ENCODE assay signal across 8 cellular contexts in genomic region chrX:1481636-1482529, GRCh38. TPM values are rescaled to one million over a fixed set of nuclear protein-coding genes. Genes with fewer than 3 reads are reported as not detected.
A peak's percentile ranks its signal among the peaks of the same experiment; 100 is the strongest.
DNase-seq lines count a peak whose midpoint lies in the region; ATAC-seq and TF ChIP-seq lines count a peak whose summit lies in the region.

No MANE protein-coding gene starts in this region.

- H3K9me3 Mint-ChIP-seq in stimulated activated naive CD8-positive, alpha-beta T cell treated with anti-CD3 and anti-CD28 coated beads, Interleukin-15, amount 100 ng/mL, for 72 hours, result peaks cover 13 to 26% of the 10 kb centered on the region in 2 donors

- peak; percentile 48 for ATAC-seq in GM19351 (IDR thresholded peaks at IDR 0.05; ENCODE audit: unreplicated experiment)
- peak; percentile 58 for ATAC-seq in HG03521 (IDR thresholded peaks at IDR 0.05; ENCODE audit: unreplicated experiment)
- peak; percentile 89 for ATAC-seq in stimulated activated naive CD8-positive, alpha-beta T cell treated with anti-CD3 and anti-CD28 coated beads, Interleukin-15, amount 100 ng/mL, for 72 hours

- DNase-seq in AG04450 (ENCODE audit: low read depth, low spot score) (peak; percentile 33), epidermal melanocyte (ENCODE audit: insufficient read length, low spot score) (peak; percentile 43), myocyte (ENCODE audit: low read depth) (peak; percentile 69), OCI-M1 (lab: John Stamatoyannopoulos, UW) (no peak)
- DNase-seq in activated CD4-positive, alpha-beta T cell treated with anti-CD3 and anti-CD28 coated beads, Interleukin-2, amount 50 U/mL, for 48 hours, result peak; percentile 78 to 82
- DNase-seq in stimulated activated naive CD8-positive, alpha-beta T cell treated with anti-CD3 and anti-CD28 coated beads, Interleukin-15, amount 100 ng/mL, for 72 hours, result peak; percentile 87 to 95

- H3K4me3 Mint-ChIP-seq in stimulated activated naive CD8-positive, alpha-beta T cell treated with anti-CD3 and anti-CD28 coated beads, Interleukin-15, amount 100 ng/mL, for 72 hours, result peak overlapping the region; percentile 71 to 89

- no peak overlapping the region; the same call in 1 of the 2 replicates for H3K4me3 ChIP-seq in AG04450 (ENCODE audit: low read depth, low read length)

- H3K27ac ChIP-seq in AG04450 (ENCODE audit: low read depth, low read length), result peak overlapping the region; percentile 31

- no peak for TF ChIP-seq CTCF in AG04450 (IDR thresholded peaks at IDR 0.05; ENCODE audit: low read depth, low read length)

- peaks cover 84% of the 10 kb centered on the region for H3K4me1 Mint-ChIP-seq in stimulated activated naive CD8-positive, alpha-beta T cell treated with anti-CD3 and anti-CD28 coated beads, Interleukin-15, amount 100 ng/mL, for 72 hours

- POLR2A ChIA-PET in AG04450 (lab: Yijun Ruan, JAX), result no interaction called here

- no peaks in the 10 kb centered on the region for H3K27me3 ChIP-seq in AG04450 (ENCODE audit: control insufficient read depth, insufficient read depth, low read length)

- H3K9me3 ChIP-seq in AG04450 (ENCODE audit: control insufficient read depth, insufficient read depth, low read length), result peaks cover 28% of the 10 kb centered on the region

- H3K27me3 Mint-ChIP-seq in stimulated activated naive CD8-positive, alpha-beta T cell treated with anti-CD3 and anti-CD28 coated beads, Interleukin-15, amount 100 ng/mL, for 72 hours, result no peaks in the 10 kb centered on the region

- CTCF ChIA-PET in AG04450 (lab: Charles Lee), result no interaction called here

- H3K27ac Mint-ChIP-seq in stimulated activated naive CD8-positive, alpha-beta T cell treated with anti-CD3 and anti-CD28 coated beads, Interleukin-15, amount 100 ng/mL, for 72 hours, result peak overlapping the region; percentile 99 to 100

RNA-seq across cellular contexts. Expression of gene ASMTL, which starts 29.2 kb away (rescaled TPM):
- 18.9 and 23.1 TPM in 2 replicates for polyA plus RNA-seq in AG04450 (2011; rRNA removed)
- 15.0 and 19.5 TPM in 2 replicates for polyA minus RNA-seq in AG04450 (2011; rRNA and poly(A)+ RNA removed)
- total RNA-seq in myocyte, result 15.8 and 18.8 TPM in 2 replicates
- 44.4 TPM for polyA plus RNA-seq in myocyte (2012)

RNA-seq across cellular contexts. Expression of gene P2RY8, which starts 55.1 kb away (rescaled TPM):
- not detected in 2 replicates for polyA plus RNA-seq in AG04450 (2011; rRNA removed)
- not detected in 2 replicates for polyA minus RNA-seq in AG04450 (2011; rRNA and poly(A)+ RNA removed)
- not detected in 2 replicates for total RNA-seq in myocyte
- polyA plus RNA-seq in myocyte (2012), result not detected
